In the genomic region with DNA sequence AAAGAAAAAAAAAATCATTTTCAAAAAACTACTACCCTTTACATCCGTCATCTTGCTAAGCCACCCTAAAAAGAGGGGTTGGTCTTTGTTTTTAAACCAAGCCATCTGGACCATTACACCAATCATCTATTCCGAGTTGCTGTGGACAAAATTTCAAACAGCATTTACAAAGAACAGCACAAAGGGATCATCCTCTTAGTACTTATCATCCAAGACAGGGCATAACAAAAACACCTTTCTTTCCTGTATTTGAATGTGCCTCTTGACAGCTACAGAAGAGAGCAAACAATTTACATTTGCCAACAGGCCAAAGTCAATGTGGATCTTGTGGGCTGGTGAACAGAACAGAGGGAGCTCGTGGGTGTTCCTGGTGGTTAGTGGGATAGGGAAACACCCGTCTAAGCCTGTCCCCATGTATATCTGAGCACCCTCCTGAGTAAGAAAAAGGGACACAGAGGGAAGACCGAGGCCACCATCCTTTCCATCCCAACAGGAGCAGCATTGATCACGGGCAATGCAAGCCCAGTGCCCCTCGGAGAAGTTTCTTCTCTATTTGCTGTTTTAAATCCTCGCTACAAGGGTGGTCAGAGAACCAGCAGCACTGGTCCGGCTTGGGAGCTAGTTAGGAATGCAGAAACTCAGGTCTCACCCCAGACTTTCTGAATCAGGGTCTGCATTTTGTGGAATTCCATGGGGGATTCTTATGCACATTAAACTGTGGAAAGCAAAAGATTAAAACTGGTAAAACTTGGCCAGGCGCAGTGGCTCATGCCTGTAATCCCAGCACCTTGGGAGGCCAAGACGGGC, we compare ENCODE assay signal across 12 cellular contexts. TPM values are rescaled to one million over a fixed set of nuclear protein-coding genes. Genes with fewer than 3 reads are reported as not detected.
DNase-seq lines count a peak whose midpoint lies in the region; ATAC-seq and TF ChIP-seq lines count a peak whose summit lies in the region.
"Had no signal": no experiment of that assay in that cellular context is flagged by ENCODE, and none has a peak within 500 bp of the region (broad histone marks: within the 10 kb centered on the region; RNA-seq: fewer than 3 reads in every experiment).

No MANE protein-coding gene starts in this region.

- POLR2A ChIA-PET in activated CD4-positive, alpha-beta T cell treated with anti-CD3 and anti-CD28 coated beads for 36 hours (lab: Charles Lee): no interaction called here

- H3K36me3 ChIP-seq in NT2/D1 (ENCODE audit: insufficient read depth, insufficient read length, low read length): peaks cover 28% of the 10 kb centered on the region
- H3K36me3 ChIP-seq in esophagus squamous epithelium: peaks cover 0 to 36% (median 0%) of the 10 kb centered on the region in 3 donors

- CTCF ChIA-PET in activated CD4-positive, alpha-beta T cell treated with anti-CD3 and anti-CD28 coated beads for 36 hours (lab: Charles Lee): no interaction called here

- WGBS in esophagus squamous epithelium, 2 donors: 78 to 90% methylated on average over 11 of the region's 11 CpGs

- ATAC-seq in activated CD4-positive, alpha-beta T cell treated with anti-CD3 and anti-CD28 coated beads for 36 hours: no peak
- ATAC-seq in GM21381 (IDR thresholded peaks at IDR 0.05; ENCODE audit: unreplicated experiment) (no peak), GM18907 (IDR thresholded peaks at IDR 0.05; ENCODE audit: unreplicated experiment) (no peak)
- ATAC-seq: A549, Panc1 had no signal

- H3K9me3 ChIP-seq in NT2/D1 (ENCODE audit: insufficient read depth, low read length) (no peaks in the 10 kb centered on the region), esophagus squamous epithelium (no peaks in the 10 kb centered on the region)
- H3K9me3 ChIP-seq: A549 had no signal

- intact Hi-C loops in activated CD4-positive, alpha-beta T cell treated with anti-CD3 and anti-CD28 coated beads for 36 hours (cut with DNase I, micrococcal nuclease): loop anchor here (5.0 kb wide), 2 partner anchors 103 to 363 kb away; no protein-coding TSS in a partner anchor
- intact Hi-C loops in esophagus squamous epithelium (cut with DNase I) (no loop called here), posterior vena cava (cut with DNase I) (loop anchor here (10.0 kb wide), 2 partner anchors 106 to 1684 kb away; a partner anchor contains a TSS)

- H3K36me3 Mint-ChIP-seq in activated CD4-positive, alpha-beta T cell treated with anti-CD3 and anti-CD28 coated beads for 36 hours (ENCODE audit: low read depth): peaks cover 17% of the 10 kb centered on the region

- H3K27me3 ChIP-seq in NT2/D1 (ENCODE audit: insufficient read depth, insufficient read length): peaks cover 3% of the 10 kb centered on the region
- no peaks in the 10 kb centered on the region for H3K27me3 ChIP-seq in esophagus squamous epithelium

- no peak for TF ChIP-seq CTCF in esophagus squamous epithelium (IDR thresholded peaks at IDR 0.05)

- H3K9ac ChIP-seq in NT2/D1 (ENCODE audit: insufficient read length, low read depth): peak overlapping the region; percentile 44

- peak overlapping the region; percentile 0 for H3K4me3 Mint-ChIP-seq in activated CD4-positive, alpha-beta T cell treated with anti-CD3 and anti-CD28 coated beads for 36 hours

- peaks cover 6% of the 10 kb centered on the region for H3K4me1 ChIP-seq in NT2/D1 (ENCODE audit: insufficient read depth, insufficient read length)
- peaks cover 12 to 45% (median 21%) of the 10 kb centered on the region in 3 donors for H3K4me1 ChIP-seq in esophagus squamous epithelium

- H3K27me3 Mint-ChIP-seq in activated CD4-positive, alpha-beta T cell treated with anti-CD3 and anti-CD28 coated beads for 36 hours: peaks cover 2% of the 10 kb centered on the region

- peak overlapping the region in 3 of 4 donors; percentile 24 to 90 (median 62) for H3K27ac ChIP-seq in esophagus squamous epithelium

- peaks cover 24% of the 10 kb centered on the region for H3K4me1 Mint-ChIP-seq in activated CD4-positive, alpha-beta T cell treated with anti-CD3 and anti-CD28 coated beads for 36 hours

- no peak for TF ChIP-seq POLR2A in esophagus squamous epithelium (IDR thresholded peaks at IDR 0.05)

- DNase-seq in activated CD4-positive, alpha-beta T cell treated with anti-CD3 and anti-CD28 coated beads for 36 hours: no peak
- DNase-seq in activated CD4-positive, alpha-beta T cell treated with anti-CD3 and anti-CD28 coated beads, Interleukin-2, amount 50 U/mL, for 4 hours: no peak
- DNase-seq in NT2/D1 (ENCODE audit: low read depth, low spot score) (no peak), esophagus squamous epithelium (lab: John Stamatoyannopoulos, UW) (no peak), putamen (ENCODE audit: low spot score) (peak; percentile 32), posterior vena cava (ENCODE audit: low spot score) (no peak)
- DNase-seq: IMR-90, NCI-H2081 had no signal

- no peak overlapping the region for H3K27ac Mint-ChIP-seq in activated CD4-positive, alpha-beta T cell treated with anti-CD3 and anti-CD28 coated beads for 36 hours

- no peaks in the 10 kb centered on the region for H3K9me3 Mint-ChIP-seq in activated CD4-positive, alpha-beta T cell treated with anti-CD3 and anti-CD28 coated beads for 36 hours (ENCODE audit: low read depth)

- H3K4me3 ChIP-seq in NT2/D1 (ENCODE audit: insufficient read length, low read depth): no peak overlapping the region
- H3K4me3 ChIP-seq in esophagus squamous epithelium: no peak overlapping the region

RNA-seq across cellular contexts. Expression of a gene that starts 1.9 kb away (rescaled TPM):
- 10 to 100 TPM; 12.5 to 17.2 TPM for total RNA-seq in activated CD4-positive, alpha-beta T cell treated with anti-CD3 and anti-CD28 coated beads for 36 hours
- total RNA-seq in esophagus squamous epithelium: 10 to 100 TPM; 23.0 to 30.9 (median 27.6) TPM
- total RNA-seq in posterior vena cava: 10 to 100 TPM; 20.6 to 25.8 TPM
